ENCODE assay signal across 8 cellular contexts in the genomic region with DNA sequence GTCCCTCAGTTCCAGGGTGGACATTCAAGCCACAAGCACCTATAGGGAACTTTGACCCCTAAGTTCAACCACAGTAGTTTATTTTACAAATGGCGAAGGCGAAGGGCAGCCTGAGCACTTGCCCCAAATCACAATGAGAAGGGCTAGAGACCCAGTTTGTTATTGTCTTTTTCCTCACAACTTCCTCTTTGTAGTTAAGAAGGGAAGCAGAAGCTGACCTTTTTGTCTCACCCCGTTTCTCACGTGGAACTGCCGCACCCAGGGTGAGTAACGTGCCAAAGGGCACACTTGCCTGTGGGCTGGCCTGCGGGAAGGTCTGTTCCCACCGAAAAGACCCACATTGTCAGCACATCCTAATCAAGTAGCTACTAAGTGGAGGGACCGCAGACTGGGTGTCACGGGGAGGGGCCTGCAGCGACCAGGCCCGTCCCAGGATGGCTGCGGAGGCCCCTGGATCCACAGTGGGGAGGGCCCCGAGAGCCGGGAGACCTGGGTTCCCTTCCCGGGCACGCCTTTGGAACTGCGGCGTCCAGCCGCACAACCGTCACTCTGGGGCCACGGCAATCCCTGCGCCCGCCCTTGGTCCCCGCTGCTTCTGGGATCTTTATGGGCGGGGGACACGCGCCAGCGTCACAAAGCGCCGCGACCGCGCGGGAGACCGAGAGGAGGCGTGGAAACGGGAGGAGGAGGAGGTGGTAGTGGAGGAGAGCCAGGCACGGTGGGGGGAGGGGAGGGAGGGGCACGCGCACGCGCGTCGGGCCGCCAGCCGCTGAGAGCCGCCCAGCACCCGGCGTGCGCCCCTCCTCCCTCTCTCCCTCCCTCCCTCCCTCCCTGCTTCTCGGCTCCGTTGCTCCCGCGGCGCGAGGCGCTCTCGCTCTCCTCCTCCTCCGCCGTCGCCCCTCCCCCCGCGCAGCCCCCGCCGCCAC. TPM values are rescaled to one million over a fixed set of nuclear protein-coding genes. Genes with fewer than 3 reads are reported as not detected.
DNase-seq lines count a peak whose midpoint lies in the region; ATAC-seq and TF ChIP-seq lines count a peak whose summit lies in the region.

UBE2R2 (plus strand) TSS at position 834 of the 926 bp plus-strand sequence. CDS start 598 bp downstream, outside the sequence.

- H3K36me3 ChIP-seq in PC-9 (ENCODE audit: low read depth) (no peaks in the 10 kb centered on the region), mucosa of rectum (ENCODE audit: control insufficient read depth in 2 of 2, insufficient read depth in 2 of 2, low read length in 2 of 2) (no peaks in the 10 kb centered on the region)

- ATAC-seq in GM21717 (IDR thresholded peaks at IDR 0.05; ENCODE audit: unreplicated experiment) = peak; percentile 66

- in situ Hi-C loops in KBM-7 (cut with MboI; ENCODE audit: low pct_unique_long_range_greater_than_20kb, low sequenced_read_pairs) = no loop called here

- TF ChIP-seq CTCF in PC-9 (conservative IDR thresholded peaks at IDR 0.05) (no peak), epithelial cell of proximal tubule (conservative IDR thresholded peaks at IDR 0.05; ENCODE audit: low read depth, low read length) (no peak)

- H3K9me3 ChIP-seq in PC-9 (ENCODE audit: insufficient read depth, low read depth) = no peaks in the 10 kb centered on the region
- no peaks in the 10 kb centered on the region for H3K9me3 ChIP-seq in mucosa of rectum (ENCODE audit: control insufficient read depth in 2 of 2, low read length in 2 of 2)

- no peaks in the 10 kb centered on the region for H3K27me3 ChIP-seq in PC-9 (ENCODE audit: insufficient read depth, low read depth)
- no peaks in the 10 kb centered on the region for H3K27me3 ChIP-seq in mucosa of rectum (ENCODE audit: control insufficient read depth in 2 of 2, insufficient read depth in 2 of 2, low read length in 2 of 2)

- peak within 1 kb of the TSS; percentile 97 to 99 for H3K9ac ChIP-seq in mucosa of rectum (ENCODE audit: low read depth in 1 of 2, low read length in 2 of 2)

- peak; percentile 92 for DNase-seq in DMS153 (lab: John Stamatoyannopoulos, UW)
- DNase-seq in KBM-7 = peak; percentile 93
- peak; percentile 82 to 84 for DNase-seq in PC-9
- DNase-seq in activated T-cell treated with anti-CD3 and anti-CD28 coated beads, Interleukin-2, amount 50 U/mL, for 1 hour = peak; percentile 93
- DNase-seq in epithelial cell of proximal tubule (ENCODE audit: low read depth) = peak; percentile 66
- DNase-seq in stimulated activated CD8-positive, alpha-beta memory T cell treated with anti-CD3 and anti-CD28 coated beads, Interleukin-4, amount 100 ng/mL, for 48 hours = peak; percentile 90

- H4K20me1 ChIP-seq in PC-9 (ENCODE audit: insufficient read depth) = peaks cover 20% of the 10 kb centered on the region; the same call in 1 of the 2 replicates

- peak within 1 kb of the TSS; percentile 96 for H3K27ac ChIP-seq in PC-9
- H3K27ac ChIP-seq in mucosa of rectum (ENCODE audit: low read depth in 2 of 2, low read length in 2 of 2) = peak within 1 kb of the TSS; percentile 99 to 100

- H3K79me2 ChIP-seq in PC-9 (ENCODE audit: low read depth) = peaks cover 48% of the 10 kb centered on the region

- CTCF ChIA-PET in PC-9 (lab: Charles Lee) = interaction anchor here (0.6 kb wide), 1 partner anchor 256 kb away, joined by 3 read pairs; no protein-coding TSS in a partner anchor

- TSS peak; percentile 88 for BruUV-seq in PC-9 (replicated peaks; lab: Mats Ljungman, UMichigan)

- H3K4me2 ChIP-seq in PC-9 = peak within 1 kb of the TSS; percentile 75

- POLR2A ChIA-PET in PC-9 (lab: Charles Lee; ENCODE audit: unreplicated experiment) = no interaction called here

- intact Hi-C loops in PC-9 (cut with micrococcal nuclease; ENCODE audit: unreplicated experiment) = loop anchor here (1.0 to 10.0 kb wide), 4 partner anchors 36 to 582 kb away; no protein-coding TSS in a partner anchor

- H2AFZ ChIP-seq in PC-9 = peak within 1 kb of the TSS; percentile 72

- no peaks in the 10 kb centered on the region for H3K9me2 ChIP-seq in PC-9 (ENCODE audit: insufficient read depth)

- H3F3A ChIP-seq in PC-9 (ENCODE audit: insufficient read depth, low read depth) = peaks cover 29% of the 10 kb centered on the region

- peaks cover 39% of the 10 kb centered on the region for H3K4me1 ChIP-seq in PC-9 (replicated peaks; ENCODE audit: insufficient read depth)
- peaks cover 32 to 42% of the 10 kb centered on the region in 2 donors for H3K4me1 ChIP-seq in mucosa of rectum (ENCODE audit: control insufficient read depth in 2 of 2, insufficient read depth in 2 of 2, low read length in 2 of 2)

- peak within 1 kb of the TSS; percentile 74 for H3K4me3 ChIP-seq in PC-9
- peak within 1 kb of the TSS; percentile 88 for H3K4me3 ChIP-seq in epithelial cell of proximal tubule (ENCODE audit: low read depth, low read length)
- H3K4me3 ChIP-seq in mucosa of rectum (ENCODE audit: low read length in 2 of 2) = peak within 1 kb of the TSS; percentile 89 to 94

RNA-seq across cellular contexts. Expression of gene UBE2R2, which starts in this region (rescaled TPM):
- total RNA-seq in PC-9 (2021) = 37.5 and 38.9 TPM in 2 replicates
- 21.2 and 27.4 TPM in 2 replicates for total RNA-seq in epithelial cell of proximal tubule

Comparison
In these comparisons a context has a peak if more than half of its experiments do, and no peak if none do; other contexts are left out.
1. Peak in every context shown above with its lines: DNase-seq, ATAC-seq, H3K4me3 ChIP-seq and H3K27ac ChIP-seq.